Comparison of ENCODE assay signal across 2 cellular contexts in the genomic region with DNA sequence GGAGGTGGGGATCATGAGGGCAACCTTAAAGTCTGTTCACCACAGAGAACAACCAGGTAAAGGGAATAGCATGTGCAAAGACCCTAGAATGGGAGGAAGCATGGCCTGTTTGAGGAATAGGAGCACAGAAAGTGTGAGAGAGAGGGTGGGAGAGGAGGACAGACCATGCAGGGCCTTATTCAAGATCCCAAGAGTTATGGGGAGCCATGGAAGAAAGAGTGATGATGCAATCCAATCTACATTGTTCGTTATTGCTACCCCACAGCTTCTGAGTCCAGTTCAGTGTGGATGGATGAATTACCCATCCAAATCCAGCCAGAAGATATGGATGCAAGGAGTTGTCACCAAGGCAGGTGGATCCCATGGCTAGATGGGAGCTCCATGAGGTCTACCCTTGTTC.
TF ChIP-seq lines count a peak whose summit lies in the region.

No MANE protein-coding gene starts in this region.

TF ChIP-seq in HEK293, 187 proteins besides CTCF, POLR2A, EP300 and RAD21:
- TF ChIP-seq ZNF623 (tag by site-specific recombination; IDR thresholded peaks at IDR 0.05), result 0 out of 2 replicates have a peak, but pooled peaks have one; percentile 30
- TF ChIP-seq REPIN1 (tag by site-specific recombination; IDR thresholded peaks at IDR 0.05; ENCODE audit: low read depth), result no peak
- TF ChIP-seq ZNF362 (tag by site-specific recombination; IDR thresholded peaks at IDR 0.05), result no peak
- no peak for TF ChIP-seq ZNF19 (tag by site-specific recombination; IDR thresholded peaks at IDR 0.05; ENCODE audit: low read depth)
- TF ChIP-seq ZBTB48 (tag by site-specific recombination; IDR thresholded peaks at IDR 0.05), result no peak
- TF ChIP-seq ZNF394 (tag by site-specific recombination; IDR thresholded peaks at IDR 0.05; ENCODE audit: borderline replicate concordance), result no peak
- no peak for TF ChIP-seq AEBP2 (tag by site-specific recombination; IDR thresholded peaks at IDR 0.05; ENCODE audit: borderline replicate concordance)

TF ChIP-seq in K562, 482 proteins besides CTCF, POLR2A, EP300 and RAD21:
- no peak for TF ChIP-seq CBFA2T3 (IDR thresholded peaks at IDR 0.05)
- peak; percentile 66 for TF ChIP-seq CEBPG (CRISPR knock-in tag; IDR thresholded peaks at IDR 0.05)
- peak; percentile 83 to 85 for TF ChIP-seq CEBPG (tag; conservative IDR thresholded peaks at IDR 0.05 in 1 of 2, IDR thresholded peaks at IDR 0.05 in 1 of 2)
- TF ChIP-seq ZNF175 (CRISPR knock-in tag; IDR thresholded peaks at IDR 0.05; ENCODE audit: low read depth), result no peak
- TF ChIP-seq ZNF79 (CRISPR knock-in tag; IDR thresholded peaks at IDR 0.05; ENCODE audit: low read depth), result no peak
- TF ChIP-seq ZNF408 (CRISPR knock-in tag; IDR thresholded peaks at IDR 0.05; ENCODE audit: low read depth), result no peak
- no peak for TF ChIP-seq JUND (IDR thresholded peaks at IDR 0.05; ENCODE audit: borderline replicate concordance, low read depth, low read length)
- TF ChIP-seq JUND (tag; IDR thresholded peaks at IDR 0.05; ENCODE audit: borderline replicate concordance, low read depth, low read length), result no peak
- no peak for TF ChIP-seq SIRT6 (IDR thresholded peaks at IDR 0.05; ENCODE audit: low read depth, low read length)
- no peak for TF ChIP-seq USF1 (CRISPR knock-in tag; IDR thresholded peaks at IDR 0.05)
- no peak for TF ChIP-seq HDAC1 (IDR thresholded peaks at IDR 0.05)
- TF ChIP-seq SAFB (IDR thresholded peaks at IDR 0.05; ENCODE audit: borderline replicate concordance, low read depth, low read length), result no peak
- TF ChIP-seq ZNF707 (CRISPR knock-in tag; conservative IDR thresholded peaks at IDR 0.05), result no peak
- no peak for TF ChIP-seq RBFOX2 (IDR thresholded peaks at IDR 0.05; ENCODE audit: low read depth, low read length)
- no peak for TF ChIP-seq ZNF224 (CRISPR knock-in tag; IDR thresholded peaks at IDR 0.05)
- no peak for TF ChIP-seq IRF2 (CRISPR knock-in tag; IDR thresholded peaks at IDR 0.05)
- peak; percentile 87 for TF ChIP-seq CEBPB (tag; IDR thresholded peaks at IDR 0.05)
- no peak for TF ChIP-seq MEF2D (tag; conservative IDR thresholded peaks at IDR 0.05; ENCODE audit: low read depth)
- no peak for TF ChIP-seq ZBTB17 (CRISPR knock-in tag; IDR thresholded peaks at IDR 0.05)
- no peak for TF ChIP-seq DDX20 (tag; IDR thresholded peaks at IDR 0.05; ENCODE audit: low read depth)
- TF ChIP-seq ATF3 (IDR thresholded peaks at IDR 0.05), result peak; percentile 92
- TF ChIP-seq ATF3 (CRISPR knock-in tag; conservative IDR thresholded peaks at IDR 0.05), result no peak
- TF ChIP-seq ZNF57 (CRISPR knock-in tag; IDR thresholded peaks at IDR 0.05), result no peak
- TF ChIP-seq PTBP1 (IDR thresholded peaks at IDR 0.05; ENCODE audit: low read depth, low read length), result no peak
- TF ChIP-seq, protein P1, sequence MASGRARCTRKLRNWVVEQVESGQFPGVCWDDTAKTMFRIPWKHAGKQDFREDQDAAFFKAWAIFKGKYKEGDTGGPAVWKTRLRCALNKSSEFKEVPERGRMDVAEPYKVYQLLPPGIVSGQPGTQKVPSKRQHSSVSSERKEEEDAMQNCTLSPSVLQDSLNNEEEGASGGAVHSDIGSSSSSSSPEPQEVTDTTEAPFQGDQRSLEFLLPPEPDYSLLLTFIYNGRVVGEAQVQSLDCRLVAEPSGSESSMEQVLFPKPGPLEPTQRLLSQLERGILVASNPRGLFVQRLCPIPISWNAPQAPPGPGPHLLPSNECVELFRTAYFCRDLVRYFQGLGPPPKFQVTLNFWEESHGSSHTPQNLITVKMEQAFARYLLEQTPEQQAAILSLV (tag; IDR thresholded peaks at IDR 0.05), result peak; percentile 58; the same call in 1 of the 2 replicates
TF ChIP-seq in K562: peak in this region for 4.
